Comparison of ENCODE assay signal across 32 cellular contexts in the genomic region with DNA sequence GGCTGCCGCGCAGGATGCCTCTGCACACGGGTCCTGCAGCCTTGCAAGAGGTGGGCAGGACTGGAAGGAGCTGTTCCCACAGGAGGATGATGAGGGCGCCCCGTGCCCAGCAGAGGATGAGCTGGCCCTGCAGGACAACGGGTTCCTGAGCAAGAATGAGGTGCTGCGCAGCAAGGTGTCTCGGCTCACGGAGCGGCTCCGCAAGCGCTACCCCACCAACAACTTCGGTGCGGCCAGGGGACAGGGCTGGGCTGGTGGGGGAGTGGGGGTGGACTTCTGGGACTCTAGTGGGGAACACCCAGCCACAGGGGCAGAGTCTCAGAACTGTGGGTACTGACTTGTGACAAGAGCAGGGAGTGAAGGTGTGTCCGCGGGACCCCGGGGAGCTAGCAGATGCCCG. TPM values are rescaled to one million over a fixed set of nuclear protein-coding genes. Genes with fewer than 3 reads are reported as not detected.
"Had no signal": no experiment of that assay in that cellular context is flagged by ENCODE, and none has a peak within 500 bp of the region (broad histone marks: within the 10 kb centered on the region; RNA-seq: fewer than 3 reads in every experiment).

No MANE protein-coding gene starts in this region.

- H3K9me3 ChIP-seq: ascending aorta, SJCRH30 had no signal

- H3K4me3 ChIP-seq: ascending aorta, cardiac muscle cell, SJCRH30, SK-N-MC had no signal

- H3K27ac ChIP-seq: ascending aorta, cardiac muscle cell, KMS-11, SJCRH30, SK-N-MC had no signal

- H3K4me3 Mint-ChIP-seq: activated CD4-positive, alpha-beta memory T cell treated with anti-CD3 and anti-CD28 coated beads for 36 hours; activated CD4-positive, alpha-beta T cell treated with anti-CD3 and anti-CD28 coated beads for 36 hours; activated CD8-positive, alpha-beta memory T cell treated with anti-CD3 and anti-CD28 coated beads, Interleukin-2, amount 10 ng/mL, durations not matched to agents 7 days and 5 days; activated naive CD4-positive, alpha-beta T cell treated with anti-CD3 and anti-CD28 coated beads, Interleukin-2, amount 50 U/mL, for 24 hours; activated naive CD8-positive, alpha-beta T cell treated with anti-CD3 and anti-CD28 coated beads, Interleukin-2, amount 10 ng/mL, durations not matched to agents 7 days and 5 days; T-helper 2 cell treated with Interferon-gamma antibody and Interleukin-4, amounts not matched to agents 5 μg/mL and 100 μg/mL, for 36 hours had no signal

- ATAC-seq: activated CD4-positive, alpha-beta T cell treated with anti-CD3 and anti-CD28 coated beads for 36 hours; activated CD4-positive, CD25-positive, alpha-beta regulatory T cell treated with anti-CD3 and anti-CD28 coated beads, Interleukin-2, amount 50 U/mL, for 24 hours; activated CD8-positive, alpha-beta memory T cell treated with anti-CD3 and anti-CD28 coated beads, Interleukin-2, amount 10 ng/mL, durations not matched to agents 7 days and 5 days; Panc1 had no signal

- FAIRE-seq: TTC549 had no signal

- H3K4me2 ChIP-seq: KMS-11 had no signal

- DNase-seq: activated CD4-positive, alpha-beta memory T cell treated with anti-CD3 and anti-CD28 coated beads for 36 hours; activated CD4-positive, alpha-beta T cell treated with anti-CD3 and anti-CD28 coated beads for 36 hours; activated CD4-positive, alpha-beta T cell treated with anti-CD3 and anti-CD28 coated beads, Interleukin-2, amount 50 U/mL, for 1 hour; activated CD8-positive, alpha-beta memory T cell treated with anti-CD3 and anti-CD28 coated beads for 24 hours; activated CD8-positive, alpha-beta memory T cell treated with anti-CD3 and anti-CD28 coated beads, Interleukin-2, amount 10 ng/mL, durations not matched to agents 7 days and 5 days; activated CD8-positive, alpha-beta memory T cell treated with anti-CD3 and anti-CD28 coated beads, Interleukin-2, amount 50 U/mL, for 48 hours; activated effector memory CD4-positive, alpha-beta T cell treated with Interleukin-2 at 50 U/mL for 16 hours; activated naive CD8-positive, alpha-beta T cell treated with anti-CD3 and anti-CD28 coated beads, Interleukin-2, amount 10 ng/mL, durations not matched to agents 7 days and 5 days; activated T-cell treated with anti-CD3 and anti-CD28 coated beads, Interleukin-2, amount 50 U/mL, for 48 hours; amygdala; MM.1S; MV-4-11; NCI-H1092; NCI-H1436 treated with DMSO at 0.1 percent for 48 hours; NCI-H1694 treated with DMSO at 0.1 percent for 48 hours; NCI-H2029; NCI-H345; NCI-H524 treated with DMSO at 0.1 percent for 48 hours; SHP77; SJCRH30 had no signal

- H3K27me3 ChIP-seq: ascending aorta, cardiac muscle cell, SJCRH30 had no signal

- H3K9ac ChIP-seq: KMS-11 had no signal

- H3K4me1 ChIP-seq: ascending aorta, SJCRH30 had no signal

- H3K27ac Mint-ChIP-seq: activated CD4-positive, alpha-beta memory T cell treated with anti-CD3 and anti-CD28 coated beads for 36 hours; activated CD4-positive, alpha-beta T cell treated with anti-CD3 and anti-CD28 coated beads for 36 hours; activated CD8-positive, alpha-beta memory T cell treated with anti-CD3 and anti-CD28 coated beads, Interleukin-2, amount 10 ng/mL, durations not matched to agents 7 days and 5 days; activated naive CD4-positive, alpha-beta T cell treated with anti-CD3 and anti-CD28 coated beads, Interleukin-2, amount 50 U/mL, for 24 hours; activated naive CD8-positive, alpha-beta T cell treated with anti-CD3 and anti-CD28 coated beads, Interleukin-2, amount 10 ng/mL, durations not matched to agents 7 days and 5 days; T-helper 2 cell treated with Interferon-gamma antibody and Interleukin-4, amounts not matched to agents 5 μg/mL and 100 μg/mL, for 36 hours had no signal

- H3K4me1 Mint-ChIP-seq: activated CD4-positive, alpha-beta T cell treated with anti-CD3 and anti-CD28 coated beads for 36 hours; activated CD8-positive, alpha-beta memory T cell treated with anti-CD3 and anti-CD28 coated beads, Interleukin-2, amount 10 ng/mL, durations not matched to agents 7 days and 5 days; activated naive CD4-positive, alpha-beta T cell treated with anti-CD3 and anti-CD28 coated beads, Interleukin-2, amount 50 U/mL, for 24 hours; activated naive CD8-positive, alpha-beta T cell treated with anti-CD3 and anti-CD28 coated beads, Interleukin-2, amount 10 ng/mL, durations not matched to agents 7 days and 5 days had no signal

- H3K9me3 Mint-ChIP-seq: activated CD4-positive, alpha-beta memory T cell treated with anti-CD3 and anti-CD28 coated beads for 36 hours; activated naive CD4-positive, alpha-beta T cell treated with anti-CD3 and anti-CD28 coated beads, Interleukin-2, amount 50 U/mL, for 24 hours; activated naive CD8-positive, alpha-beta T cell treated with anti-CD3 and anti-CD28 coated beads, Interleukin-2, amount 10 ng/mL, durations not matched to agents 7 days and 5 days; T-helper 2 cell treated with Interferon-gamma antibody and Interleukin-4, amounts not matched to agents 5 μg/mL and 100 μg/mL, for 36 hours had no signal

- H3K27me3 Mint-ChIP-seq: activated CD4-positive, alpha-beta memory T cell treated with anti-CD3 and anti-CD28 coated beads for 36 hours; activated CD4-positive, alpha-beta T cell treated with anti-CD3 and anti-CD28 coated beads for 36 hours; activated CD8-positive, alpha-beta memory T cell treated with anti-CD3 and anti-CD28 coated beads, Interleukin-2, amount 10 ng/mL, durations not matched to agents 7 days and 5 days; activated naive CD4-positive, alpha-beta T cell treated with anti-CD3 and anti-CD28 coated beads, Interleukin-2, amount 50 U/mL, for 24 hours; activated naive CD8-positive, alpha-beta T cell treated with anti-CD3 and anti-CD28 coated beads, Interleukin-2, amount 10 ng/mL, durations not matched to agents 7 days and 5 days had no signal

RNA-seq across cellular contexts. Expression of a gene that starts 18.8 kb away (rescaled TPM):
- total RNA-seq: activated CD4-positive, alpha-beta memory T cell treated with anti-CD3 and anti-CD28 coated beads for 36 hours; activated CD4-positive, alpha-beta T cell treated with anti-CD3 and anti-CD28 coated beads for 36 hours; activated CD8-positive, alpha-beta memory T cell treated with anti-CD3 and anti-CD28 coated beads, Interleukin-2, amount 10 ng/mL, durations not matched to agents 7 days and 5 days; ascending aorta; NCI-H460; RPMI7951; SJCRH30; T-helper 1 cell treated with Interleukin-12 subunit alpha and Interleukin-12 subunit beta and Interleukin-4 antibody, amounts not matched to agents 30 ng/mL and 1 ng/mL, for 36 hours had no signal
